In the genomic region with DNA sequence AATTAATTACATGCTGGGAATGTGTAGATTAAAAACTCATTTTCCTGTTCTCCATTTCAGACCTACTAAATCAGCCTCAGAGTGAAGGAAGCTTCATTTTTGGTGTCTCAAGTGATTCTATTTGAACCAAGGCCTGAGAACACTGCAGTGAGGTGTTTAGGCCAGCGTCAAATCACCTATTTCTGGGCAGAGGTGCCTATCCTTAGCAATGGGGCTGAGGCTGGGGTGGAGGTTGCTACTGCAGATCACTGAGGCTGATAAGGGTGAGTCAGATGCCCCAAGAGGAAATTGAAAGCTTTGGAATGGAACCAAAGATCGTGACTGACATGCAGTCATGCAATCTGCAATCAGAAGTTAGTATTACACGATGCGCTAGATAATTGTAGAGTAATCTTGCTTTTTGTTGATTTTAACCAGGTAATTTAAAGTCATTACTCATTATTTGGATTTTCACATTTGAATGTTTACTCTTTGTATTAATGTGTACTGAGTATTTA, we compare ENCODE assay signal across 8 cellular contexts. TPM values are rescaled to one million over a fixed set of nuclear protein-coding genes. Genes with fewer than 3 reads are reported as not detected.
A peak's percentile ranks its signal among the peaks of the same experiment; 100 is the strongest.
DNase-seq lines count a peak whose midpoint lies in the region; ATAC-seq and TF ChIP-seq lines count a peak whose summit lies in the region.

No MANE protein-coding gene starts in this region.

- H3K27me3 ChIP-seq in CD8-positive, alpha-beta memory T cell (ENCODE audit: insufficient read depth, low read length, poor library complexity, severe bottlenecking), result no peaks in the 10 kb centered on the region
- no peaks in the 10 kb centered on the region for H3K27me3 ChIP-seq in muscle layer of duodenum (ENCODE audit: low read depth, low read length)
- no peaks in the 10 kb centered on the region for H3K27me3 ChIP-seq in suprapubic skin

- POLR2A ChIA-PET in CD8-positive, alpha-beta memory T cell (lab: Charles Lee), result interaction anchor here (1.0 to 1.4 kb wide), 2 partner anchors 67 to 69 kb away, joined by 3 to 4 read pairs; no protein-coding TSS in a partner anchor

- no peak for TF ChIP-seq POLR2A in suprapubic skin (IDR thresholded peaks at IDR 0.05)

- no peaks in the 10 kb centered on the region for H3K36me3 Mint-ChIP-seq in CD8-positive, alpha-beta memory T cell
- H3K36me3 Mint-ChIP-seq in chondrocyte (ENCODE audit: low read depth), result no peaks in the 10 kb centered on the region

- no peak overlapping the region for H3K27ac ChIP-seq in CD8-positive, alpha-beta memory T cell (ENCODE audit: low read depth, low read length)
- H3K27ac ChIP-seq in muscle layer of duodenum (ENCODE audit: low read length) (peak overlapping the region; percentile 74), suprapubic skin (peak overlapping the region; percentile 83)

- H3K4me1 ChIP-seq in CD8-positive, alpha-beta memory T cell (ENCODE audit: insufficient read depth, low read length), result peaks cover 13% of the 10 kb centered on the region
- peaks cover 8 to 16% of the 10 kb centered on the region in 2 donors for H3K4me1 ChIP-seq in muscle layer of duodenum (ENCODE audit: control insufficient read depth in 1 of 2, insufficient read depth in 2 of 2, low read length in 2 of 2)
- peaks cover 29% of the 10 kb centered on the region for H3K4me1 ChIP-seq in suprapubic skin

- no peaks in the 10 kb centered on the region for H3K9me3 Mint-ChIP-seq in CD8-positive, alpha-beta memory T cell
- peaks cover 4% of the 10 kb centered on the region for H3K9me3 Mint-ChIP-seq in chondrocyte (ENCODE audit: low read depth)

- TF ChIP-seq EP300 in suprapubic skin (IDR thresholded peaks at IDR 0.05), result no peak

- DNase-seq in CD8-positive, alpha-beta memory T cell, result peak in 3 of 5 donors; percentile 12 to 71 (median 27)
- DNase-seq in NCI-H1436 (lab: John Stamatoyannopoulos, UW), result peak; percentile 81
- DNase-seq in activated CD4-positive, CD25-positive, alpha-beta regulatory T cell treated with anti-CD3 and anti-CD28 coated beads, Interleukin-2, amount 50 U/mL, for 16 hours (ENCODE audit: low read depth, low spot score), result peak; percentile 19
- no peak for DNase-seq in chondrocyte (ENCODE audit: low spot score)
- no peak for DNase-seq in suprapubic skin (ENCODE audit: low spot score in 2 of 2)

- CTCF ChIA-PET in CD8-positive, alpha-beta memory T cell (lab: Charles Lee), result interaction anchor here (0.7 to 1.2 kb wide), 3 partner anchors 67 to 139 kb away, joined by 3 to 6 read pairs (median 3); no protein-coding TSS in a partner anchor

- H3K4me3 Mint-ChIP-seq in CD8-positive, alpha-beta memory T cell, result peak overlapping the region in 2 of 7 donors; percentile 25 to 27
- H3K4me3 Mint-ChIP-seq in chondrocyte (ENCODE audit: unreplicated experiment), result peak overlapping the region; percentile 20

- ATAC-seq in HG03095 (IDR thresholded peaks at IDR 0.05; ENCODE audit: unreplicated experiment) (no peak), GM21360 (IDR thresholded peaks at IDR 0.05; ENCODE audit: unreplicated experiment) (no peak)

- WGBS in suprapubic skin, result 36% methylated on average over 4 of the region's 4 CpGs

- H3K36me3 ChIP-seq in CD8-positive, alpha-beta memory T cell (ENCODE audit: insufficient read depth, low read length), result no peaks in the 10 kb centered on the region
- H3K36me3 ChIP-seq in muscle layer of duodenum (ENCODE audit: control insufficient read depth in 1 of 2, insufficient read depth in 2 of 2, low read length in 2 of 2) (no peaks in the 10 kb centered on the region), suprapubic skin (no peaks in the 10 kb centered on the region)

- TF ChIP-seq CTCF in chondrocyte (IDR thresholded peaks at IDR 0.05), result no peak
- no peak for TF ChIP-seq CTCF in suprapubic skin (IDR thresholded peaks at IDR 0.05)

- H3K4me3 ChIP-seq in CD8-positive, alpha-beta memory T cell (ENCODE audit: low read length), result no peak overlapping the region
- H3K4me3 ChIP-seq in muscle layer of duodenum (ENCODE audit: low read depth in 1 of 2, low read length in 2 of 2) (no peak overlapping the region), suprapubic skin (no peak overlapping the region)

- H3K27me3 Mint-ChIP-seq in CD8-positive, alpha-beta memory T cell, result peaks cover 9 to 10% of the 10 kb centered on the region in 2 donors
- no peaks in the 10 kb centered on the region for H3K27me3 Mint-ChIP-seq in chondrocyte (ENCODE audit: low read depth)

- H3K4me1 Mint-ChIP-seq in CD8-positive, alpha-beta memory T cell, result peaks cover 20 to 29% (median 23%) of the 10 kb centered on the region in 3 donors
- peaks cover 24% of the 10 kb centered on the region for H3K4me1 Mint-ChIP-seq in chondrocyte (ENCODE audit: low read depth)

- H3K9me3 ChIP-seq in CD8-positive, alpha-beta memory T cell (ENCODE audit: low read length), result no peaks in the 10 kb centered on the region
- no peaks in the 10 kb centered on the region for H3K9me3 ChIP-seq in muscle layer of duodenum (ENCODE audit: control insufficient read depth in 1 of 2, low read length in 2 of 2)
- H3K9me3 ChIP-seq in suprapubic skin, result no peaks in the 10 kb centered on the region

- peak overlapping the region in 6 of 8 donors; percentile 3 to 87 (median 38) for H3K27ac Mint-ChIP-seq in CD8-positive, alpha-beta memory T cell
- H3K27ac Mint-ChIP-seq in chondrocyte (ENCODE audit: unreplicated experiment), result peak overlapping the region; percentile 97

RNA-seq across cellular contexts. Expression of gene TXNRD1, which starts 4.4 kb away (rescaled TPM):
- total RNA-seq in CD8-positive, alpha-beta memory T cell, result 100 to 1,000 TPM; 103 to 107 TPM
- polyA plus RNA-seq in CD8-positive, alpha-beta memory T cell, result 30.6 TPM
- total RNA-seq in chondrocyte (82.7 to 104 TPM (median 94.5 TPM) in 3 replicates), suprapubic skin (10 to 100 TPM; 33.1 to 52.1 (median 39.4) TPM)

Comparison
In these comparisons a context has a peak if more than half of its experiments do, and no peak if none do; other contexts are left out.
1. DNase-seq: peak in CD8-positive, alpha-beta memory T cell (3 of 5), NCI-H1436 (single experiment) and activated CD4-positive, CD25-positive, alpha-beta regulatory T cell treated with anti-CD3 and anti-CD28 coated beads, Interleukin-2, amount 50 U/mL, for 16 hours (single experiment); none in chondrocyte (single experiment) and suprapubic skin (0 of 2).